ENCODE assay signal across 25 cellular contexts in the genomic region with DNA sequence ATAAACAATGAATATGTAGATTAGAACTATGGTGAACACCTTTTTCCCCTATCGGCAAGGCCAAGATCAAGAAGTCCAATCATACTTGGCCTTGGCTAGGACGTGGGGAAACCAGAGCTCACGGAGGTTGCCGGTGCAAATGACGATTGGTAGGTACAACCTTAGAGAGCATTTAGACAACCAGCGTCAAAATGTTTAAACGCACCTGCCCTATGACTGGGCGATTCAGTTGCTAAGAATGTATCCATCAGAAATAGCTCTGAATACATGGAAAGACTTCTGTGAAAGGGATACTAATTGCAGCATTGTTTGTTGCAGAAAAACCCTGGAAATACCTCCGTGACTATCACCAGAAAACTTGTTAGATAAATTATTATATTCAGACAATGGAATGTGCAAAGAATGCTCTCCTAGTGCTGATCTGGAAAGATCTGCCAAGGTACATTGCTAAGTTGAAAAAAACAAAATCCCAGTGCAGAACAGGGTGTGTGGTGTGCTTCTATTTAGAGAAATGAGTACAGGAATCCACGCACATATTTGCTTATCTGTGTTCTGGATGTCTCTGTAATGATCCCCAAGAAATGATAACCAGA. TPM values are rescaled to one million over a fixed set of nuclear protein-coding genes. Genes with fewer than 3 reads are reported as not detected.
DNase-seq lines count a peak whose midpoint lies in the region; ATAC-seq and TF ChIP-seq lines count a peak whose summit lies in the region.
"Had no signal": no experiment of that assay in that cellular context is flagged by ENCODE, and none has a peak within 500 bp of the region (broad histone marks: within the 10 kb centered on the region; RNA-seq: fewer than 3 reads in every experiment).

No MANE protein-coding gene starts in this region.

- peak overlapping the region; percentile 62 for H3K4me3 Mint-ChIP-seq in type B pancreatic cell
- H3K4me3 Mint-ChIP-seq: activated CD4-positive, alpha-beta T cell treated with anti-CD3 and anti-CD28 coated beads, Interleukin-2, amount 10 ng/mL, durations not matched to agents 7 days and 5 days; activated naive CD8-positive, alpha-beta T cell treated with anti-CD3 and anti-CD28 coated beads, Interleukin-2, amount 10 ng/mL, durations not matched to agents 7 days and 5 days; CD8-positive, alpha-beta T cell; effector memory CD8-positive, alpha-beta T cell had no signal

- ATAC-seq in heart left ventricle = no peak
- no peak for ATAC-seq in heart right ventricle
- peak; percentile 76 for ATAC-seq in omental fat pad (ENCODE audit: low FRiP score)
- ATAC-seq: CD8-positive, alpha-beta T cell; effector memory CD8-positive, alpha-beta T cell; HCT116 had no signal

- 44 to 60% (median 53%) methylated on average over 10 of the region's 10 CpGs for WGBS in heart left ventricle, 4 donors
- WGBS in heart right ventricle, 2 donors = 57 to 60% methylated on average over 10 of the region's 10 CpGs

- H3K9me3 ChIP-seq in heart left ventricle (no peaks in the 10 kb centered on the region), heart right ventricle (no peaks in the 10 kb centered on the region)
- H3K9me3 ChIP-seq: thoracic aorta had no signal

- no peaks in the 10 kb centered on the region for H3K36me3 Mint-ChIP-seq in type B pancreatic cell
- H3K36me3 Mint-ChIP-seq: CD8-positive, alpha-beta T cell had no signal

- H3K27me3 Mint-ChIP-seq in type B pancreatic cell = no peaks in the 10 kb centered on the region

- peaks cover 7% of the 10 kb centered on the region for H3K4me1 Mint-ChIP-seq in type B pancreatic cell (ENCODE audit: unreplicated experiment)

- no peak for TF ChIP-seq CTCF in heart left ventricle (IDR thresholded peaks at IDR 0.05)
- TF ChIP-seq CTCF in heart right ventricle (IDR thresholded peaks at IDR 0.05) = no peak
- TF ChIP-seq CTCF in choroid plexus epithelial cell (conservative IDR thresholded peaks at IDR 0.05; ENCODE audit: low read depth, low read length) = no peak
- TF ChIP-seq CTCF in omental fat pad (IDR thresholded peaks at IDR 0.05) = no peak
- TF ChIP-seq CTCF in type B pancreatic cell (conservative IDR thresholded peaks at IDR 0.05) = no peak

- H3K27me3 ChIP-seq in heart left ventricle = no peaks in the 10 kb centered on the region
- H3K27me3 ChIP-seq in heart right ventricle = no peaks in the 10 kb centered on the region

- H3K4me1 ChIP-seq in heart left ventricle (peaks cover 0 to 28% (median 15%) of the 10 kb centered on the region in 12 donors), heart right ventricle (peaks cover 6 to 35% (median 22%) of the 10 kb centered on the region in 9 donors)

- H3K9me3 Mint-ChIP-seq in type B pancreatic cell = no peaks in the 10 kb centered on the region
- H3K9me3 Mint-ChIP-seq: activated CD4-positive, alpha-beta T cell treated with anti-CD3 and anti-CD28 coated beads, Interleukin-2, amount 10 ng/mL, durations not matched to agents 7 days and 5 days; activated naive CD8-positive, alpha-beta T cell treated with anti-CD3 and anti-CD28 coated beads, Interleukin-2, amount 10 ng/mL, durations not matched to agents 7 days and 5 days; activated T-helper 2 cell treated with anti-CD3 and anti-CD28 coated beads, Interferon-gamma antibody, Interleukin-2, Interleukin-4, amounts not matched to agents 10 μg/mL and 5 μg/mL and 100 μg/mL, durations not matched to agents 14 hours and 24 hours and 36 hours; CD8-positive, alpha-beta T cell; effector memory CD8-positive, alpha-beta T cell had no signal

- H3K27ac ChIP-seq in heart left ventricle = peak overlapping the region in 8 of 12 donors; percentile 2 to 57 (median 38)
- peak overlapping the region in 5 of 10 donors; percentile 12 to 60 (median 46) for H3K27ac ChIP-seq in heart right ventricle
- H3K27ac ChIP-seq: coronary artery, thoracic aorta, WERI-Rb-1 had no signal

- no peak for DNase-seq in heart left ventricle
- DNase-seq in heart right ventricle = no peak
- peak; percentile 71 for DNase-seq in choroid plexus epithelial cell (ENCODE audit: low read depth)
- DNase-seq in omental fat pad (ENCODE audit: low spot score) = no peak
- no peak for DNase-seq in type B pancreatic cell (ENCODE audit: extremely low spot score, unreplicated experiment)
- DNase-seq in D341Med (ENCODE audit: low spot score) = no peak
- no peak for DNase-seq in SIG-M5 (lab: John Stamatoyannopoulos, UW)
- no peak for DNase-seq in activated CD4-positive, alpha-beta T cell treated with anti-CD3 and anti-CD28 coated beads, Interleukin-2, amount 50 U/mL, for 4 hours
- DNase-seq: 8988T; activated CD4-positive, alpha-beta T cell treated with anti-CD3 and anti-CD28 coated beads, Interleukin-2, amount 10 ng/mL, durations not matched to agents 7 days and 5 days; activated naive CD8-positive, alpha-beta T cell treated with anti-CD3 and anti-CD28 coated beads, Interleukin-2, amount 10 ng/mL, durations not matched to agents 7 days and 5 days; CD8-positive, alpha-beta T cell; DMS53; effector memory CD8-positive, alpha-beta T cell; NCI-H1092 treated with DMSO at 0.1 percent for 48 hours; NCI-H1930; NCI-H82; OCI-M1; stimulated activated naive CD4-positive, alpha-beta T cell treated with Interleukin-2 at 50 U/mL for 16 hours; T-helper 9 cell; WERI-Rb-1 had no signal

- H3K27ac Mint-ChIP-seq in type B pancreatic cell = peak overlapping the region; percentile 86
- H3K27ac Mint-ChIP-seq: activated CD4-positive, alpha-beta T cell treated with anti-CD3 and anti-CD28 coated beads, Interleukin-2, amount 10 ng/mL, durations not matched to agents 7 days and 5 days; activated naive CD8-positive, alpha-beta T cell treated with anti-CD3 and anti-CD28 coated beads, Interleukin-2, amount 10 ng/mL, durations not matched to agents 7 days and 5 days; activated T-helper 2 cell treated with anti-CD3 and anti-CD28 coated beads, Interferon-gamma antibody, Interleukin-2, Interleukin-4, amounts not matched to agents 10 μg/mL and 5 μg/mL and 100 μg/mL, durations not matched to agents 14 hours and 24 hours and 36 hours; CD8-positive, alpha-beta T cell; effector memory CD8-positive, alpha-beta T cell had no signal

- intact Hi-C loops in heart left ventricle (cut with DNase I) (loop anchor here in 7 of 10 donors (2.0 to 10.0 kb wide), 15 partner anchors 45 to 497 kb away; a partner anchor contains a TSS), heart right ventricle (cut with DNase I) (loop anchor here in 8 of 10 donors (2.0 to 10.0 kb wide), 9 partner anchors 60 to 347 kb away; a partner anchor contains a TSS)

- TF ChIP-seq POLR2A in heart left ventricle (IDR thresholded peaks at IDR 0.05) = no peak

- no peaks in the 10 kb centered on the region for H3K36me3 ChIP-seq in heart left ventricle
- H3K36me3 ChIP-seq in heart right ventricle = no peaks in the 10 kb centered on the region
- H3K36me3 ChIP-seq: thoracic aorta, WERI-Rb-1 had no signal

- H3K4me3 ChIP-seq in heart left ventricle = no peak overlapping the region
- no peak overlapping the region for H3K4me3 ChIP-seq in heart right ventricle
- no peak overlapping the region for H3K4me3 ChIP-seq in choroid plexus epithelial cell (ENCODE audit: low read depth, low read length)
- H3K4me3 ChIP-seq: coronary artery, thoracic aorta had no signal

RNA-seq across cellular contexts. Expression of a gene that starts 48.0 kb away (rescaled TPM):
- total RNA-seq in heart left ventricle = 10 to 100 TPM; 24.2 to 63.3 (median 32.0) TPM
- polyA plus RNA-seq in heart left ventricle = 10 to 100 TPM; 18.5 to 93.8 TPM
- total RNA-seq in heart right ventricle = 10 to 100 TPM; 25.2 to 40.1 (median 29.4) TPM
- polyA plus RNA-seq in heart right ventricle = 10 to 100 TPM; 15.5 to 45.3 TPM
- 100 to 1,000 TPM in 1 of 4 donors, 10 to 100 TPM in 3; 22.2 to 107 (median 42.7) TPM for total RNA-seq in omental fat pad
- 26.6 and 27.6 TPM in 2 replicates for total RNA-seq in type B pancreatic cell (ENCODE audit: low replicate concordance)
